In genomic region chr9:4117835-4118610, GRCh38 we compare ENCODE assay signal across 8 cellular contexts.
DNase-seq lines count a peak whose midpoint lies in the region; ATAC-seq and TF ChIP-seq lines count a peak whose summit lies in the region.

No MANE protein-coding gene starts in this region.

- H3K4me3 ChIP-seq in fibroblast of the aortic adventitia (ENCODE audit: low read depth, low read length) = no peak overlapping the region

- TF ChIP-seq CTCF in fibroblast of the aortic adventitia (IDR thresholded peaks at IDR 0.05; ENCODE audit: insufficient read depth, low read length) = peak; percentile 42

- DNase-seq in CD1c-positive myeloid dendritic cell (ENCODE audit: extremely low spot score) (peak; percentile 34), fibroblast of the aortic adventitia (ENCODE audit: low read depth) (no peak), NCI-H2171 (lab: John Stamatoyannopoulos, UW) (no peak)
- peak; percentile 63 to 71 for DNase-seq in activated CD4-positive, alpha-beta T cell treated with anti-CD3 and anti-CD28 coated beads, Interleukin-2, amount 50 U/mL, for 48 hours
- peak; percentile 12 to 51 for DNase-seq in stimulated activated CD4-positive, alpha-beta T cell treated with anti-CD3 and anti-CD28 coated beads, Interleukin-4, amount 100 ng/mL, for 48 hours (ENCODE audit: low read depth in 2 of 2)

- ATAC-seq in HG02852 (IDR thresholded peaks at IDR 0.05; ENCODE audit: unreplicated experiment) (peak; percentile 45), GM18519 (IDR thresholded peaks at IDR 0.05; ENCODE audit: low FRiP score, unreplicated experiment) (no peak), HG03354 (IDR thresholded peaks at IDR 0.05; ENCODE audit: poor library complexity, severe bottlenecking, unreplicated experiment) (no peak)

Comparison
In these comparisons a context has a peak if more than half of its experiments do, and no peak if none do; other contexts are left out.
1. DNase-seq: peak in CD1c-positive myeloid dendritic cell (single experiment), activated CD4-positive, alpha-beta T cell treated with anti-CD3 and anti-CD28 coated beads, Interleukin-2, amount 50 U/mL, for 48 hours (2 of 2) and stimulated activated CD4-positive, alpha-beta T cell treated with anti-CD3 and anti-CD28 coated beads, Interleukin-4, amount 100 ng/mL, for 48 hours (2 of 2); none in fibroblast of the aortic adventitia (single experiment) and NCI-H2171 (single experiment).